ENCODE assay signal across 8 cellular contexts in genomic region chr18:63131106-63131943, GRCh38.
A peak's percentile ranks its signal among the peaks of the same experiment; 100 is the strongest.
DNase-seq lines count a peak whose midpoint lies in the region; TF ChIP-seq lines count a peak whose summit lies in the region.

No MANE protein-coding gene starts in this region.

- DNase-seq in GM20000 (ENCODE audit: low spot score) (peak; percentile 52), NCI-H146 treated with DMSO at 0.1 percent for 48 hours (lab: John Stamatoyannopoulos, UW; ENCODE audit: unreplicated experiment) (peak; percentile 44), endodermal cell (peak; percentile 81), suprapubic skin (ENCODE audit: low spot score in 2 of 2) (no peak), SKM-1 (lab: John Stamatoyannopoulos, UW; ENCODE audit: unreplicated experiment) (no peak)
- DNase-seq in activated CD4-positive, alpha-beta memory T cell treated with anti-CD3 and anti-CD28 coated beads, Interleukin-2, amount 10 ng/mL, durations not matched to agents 7 days and 5 days = peak; percentile 59

- TF ChIP-seq CTCF in C4-2B (conservative IDR thresholded peaks at IDR 0.05) (peak; percentile 69), GM20000 (IDR thresholded peaks at IDR 0.05; ENCODE audit: extremely low read depth, missing control alignments) (peak; percentile 39), endodermal cell (conservative IDR thresholded peaks at IDR 0.05) (peak; percentile 82), suprapubic skin (IDR thresholded peaks at IDR 0.05) (peak; percentile 53 to 54)

- H3K4me3 ChIP-seq in endodermal cell (ENCODE audit: low read length) = no peak overlapping the region
- no peak overlapping the region for H3K4me3 ChIP-seq in mucosa of rectum (ENCODE audit: low read length in 2 of 2)
- no peak overlapping the region for H3K4me3 ChIP-seq in suprapubic skin

- H3K4me1 ChIP-seq in endodermal cell (ENCODE audit: control insufficient read depth, insufficient read depth, low read length) (no peaks in the 10 kb centered on the region), mucosa of rectum (ENCODE audit: control insufficient read depth in 2 of 2, insufficient read depth in 2 of 2, low read length in 2 of 2) (peaks cover 18 to 20% of the 10 kb centered on the region in 2 donors), suprapubic skin (peaks cover 17% of the 10 kb centered on the region)

- H3K27me3 ChIP-seq in endodermal cell (ENCODE audit: control insufficient read depth, insufficient read depth, low read length, poor library complexity, severe bottlenecking) (no peaks in the 10 kb centered on the region), mucosa of rectum (ENCODE audit: control insufficient read depth in 2 of 2, insufficient read depth in 2 of 2, low read length in 2 of 2) (no peaks in the 10 kb centered on the region), suprapubic skin (no peaks in the 10 kb centered on the region)

- H3K27ac ChIP-seq in C4-2B (no peak overlapping the region), endodermal cell (ENCODE audit: low read depth, low read length) (no peak overlapping the region), mucosa of rectum (ENCODE audit: low read depth in 2 of 2, low read length in 2 of 2) (peak overlapping the region; percentile 18 to 19), suprapubic skin (no peak overlapping the region)

- WGBS in endodermal cell (ENCODE audit: insufficient coverage in 1 of 2, insufficient read length in 1 of 2), 2 experiments = 57 to 76% methylated on average over 3 to 7 of the region's 8 CpGs
- WGBS in suprapubic skin = 35% methylated on average over 8 of the region's 8 CpGs

- H3K4me3 Mint-ChIP-seq in activated CD4-positive, alpha-beta memory T cell treated with anti-CD3 and anti-CD28 coated beads, Interleukin-2, amount 10 ng/mL, durations not matched to agents 7 days and 5 days = no peak overlapping the region
- no peak overlapping the region for H3K4me3 Mint-ChIP-seq in endodermal cell

- H3K4me1 Mint-ChIP-seq in activated CD4-positive, alpha-beta memory T cell treated with anti-CD3 and anti-CD28 coated beads, Interleukin-2, amount 10 ng/mL, durations not matched to agents 7 days and 5 days = peaks cover 37% of the 10 kb centered on the region
- H3K4me1 Mint-ChIP-seq in endodermal cell = peaks cover 3% of the 10 kb centered on the region

- TF ChIP-seq EP300 in suprapubic skin (IDR thresholded peaks at IDR 0.05) = no peak

- H3K27me3 Mint-ChIP-seq in activated CD4-positive, alpha-beta memory T cell treated with anti-CD3 and anti-CD28 coated beads, Interleukin-2, amount 10 ng/mL, durations not matched to agents 7 days and 5 days = no peaks in the 10 kb centered on the region
- H3K27me3 Mint-ChIP-seq in endodermal cell (ENCODE audit: insufficient read depth) = no peaks in the 10 kb centered on the region

- no peak overlapping the region for H3K9ac ChIP-seq in endodermal cell (ENCODE audit: extremely low read depth, low read length, poor library complexity, severe bottlenecking)
- H3K9ac ChIP-seq in mucosa of rectum (ENCODE audit: low read depth in 1 of 2, low read length in 2 of 2) = peak overlapping the region in 1 of 2 donors; percentile 60

- H3K36me3 ChIP-seq in endodermal cell (ENCODE audit: control insufficient read depth, insufficient read depth, low read length) = no peaks in the 10 kb centered on the region
- H3K36me3 ChIP-seq in mucosa of rectum (ENCODE audit: control insufficient read depth in 2 of 2, insufficient read depth in 2 of 2, low read length in 2 of 2) = peaks cover 0 to 9% of the 10 kb centered on the region in 2 donors
- no peaks in the 10 kb centered on the region for H3K36me3 ChIP-seq in suprapubic skin

- H3K27ac Mint-ChIP-seq in activated CD4-positive, alpha-beta memory T cell treated with anti-CD3 and anti-CD28 coated beads, Interleukin-2, amount 10 ng/mL, durations not matched to agents 7 days and 5 days = no peak overlapping the region
- H3K27ac Mint-ChIP-seq in endodermal cell = no peak overlapping the region

- CTCF ChIA-PET in activated CD4-positive, alpha-beta memory T cell treated with anti-CD3 and anti-CD28 coated beads, Interleukin-2, amount 10 ng/mL, durations not matched to agents 7 days and 5 days (lab: Charles Lee) = interaction anchor here (0.8 to 4.6 kb wide), 17 partner anchors 11 to 308 kb away, joined by 3 to 35 read pairs (median 6); partner anchors contain the start of gene BCL2

- H3K9me3 ChIP-seq in endodermal cell (ENCODE audit: control insufficient read depth, low read length) = no peaks in the 10 kb centered on the region
- no peaks in the 10 kb centered on the region for H3K9me3 ChIP-seq in mucosa of rectum (ENCODE audit: control insufficient read depth in 2 of 2, low read length in 2 of 2)
- no peaks in the 10 kb centered on the region for H3K9me3 ChIP-seq in suprapubic skin

- H3K36me3 Mint-ChIP-seq in activated CD4-positive, alpha-beta memory T cell treated with anti-CD3 and anti-CD28 coated beads, Interleukin-2, amount 10 ng/mL, durations not matched to agents 7 days and 5 days (ENCODE audit: low read depth) = peaks cover 35% of the 10 kb centered on the region
- H3K36me3 Mint-ChIP-seq in endodermal cell (ENCODE audit: low read depth) = no peaks in the 10 kb centered on the region

- TF ChIP-seq POLR2A in suprapubic skin (IDR thresholded peaks at IDR 0.05) = no peak

- POLR2A ChIA-PET in activated CD4-positive, alpha-beta memory T cell treated with anti-CD3 and anti-CD28 coated beads, Interleukin-2, amount 10 ng/mL, durations not matched to agents 7 days and 5 days (lab: Charles Lee) = interaction anchor here (1.0 to 2.2 kb wide), 5 partner anchors 12 to 191 kb away, joined by 3 to 10 read pairs (median 4); no protein-coding TSS in a partner anchor

- H3K9me3 Mint-ChIP-seq in activated CD4-positive, alpha-beta memory T cell treated with anti-CD3 and anti-CD28 coated beads, Interleukin-2, amount 10 ng/mL, durations not matched to agents 7 days and 5 days = no peaks in the 10 kb centered on the region
- no peaks in the 10 kb centered on the region for H3K9me3 Mint-ChIP-seq in endodermal cell

Comparison
In these comparisons a context has a peak if more than half of its experiments do, and no peak if none do; other contexts are left out.
1. H3K27ac ChIP-seq: peak in mucosa of rectum (2 of 2); none in C4-2B (single experiment), endodermal cell (single experiment) and suprapubic skin (single experiment).
2. DNase-seq: peak in GM20000 (single experiment), NCI-H146 treated with DMSO at 0.1 percent for 48 hours (single experiment), activated CD4-positive, alpha-beta memory T cell treated with anti-CD3 and anti-CD28 coated beads, Interleukin-2, amount 10 ng/mL, durations not matched to agents 7 days and 5 days (single experiment) and endodermal cell (single experiment); none in suprapubic skin (0 of 2) and SKM-1 (single experiment).
3. Peak in every context shown above with its lines, with median percentiles within 50 percentile points of each other: CTCF ChIP-seq.